31 cellular contexts compared by ENCODE assay signal in genomic region chr2:228103379-228103778, GRCh38.
"Had no signal": no experiment of that assay in that cellular context is flagged by ENCODE, and none has a peak within 500 bp of the region (broad histone marks: within the 10 kb centered on the region; RNA-seq: fewer than 3 reads in every experiment).

No MANE protein-coding gene starts in this region.

- H3K9me3 Mint-ChIP-seq: type B pancreatic cell had no signal

- H3K9me3 ChIP-seq: gastrocnemius medialis, pancreas, prostate gland, vagina had no signal

- H3K4me3 ChIP-seq: gastrocnemius medialis, pancreas, prostate gland, sigmoid colon, vagina had no signal

- DNase-seq: activated CD4-positive, alpha-beta T cell treated with anti-CD3 and anti-CD28 coated beads, Interleukin-2, amount 10 ng/mL, durations not matched to agents 7 days and 5 days; activated gamma-delta T cell treated with Interleukin-2 at 50 U/mL for 16 hours; activated naive CD8-positive, alpha-beta T cell treated with anti-CD3 and anti-CD28 coated beads, Interleukin-2, amount 50 U/mL, for 24 hours; activated T-cell treated with anti-CD3 and anti-CD28 coated beads, Interleukin-2, amount 50 U/mL, for 4 hours; amygdala; caudate nucleus; cortex of kidney; effector memory CD8-positive, alpha-beta T cell; erythroblast; gastrocnemius medialis; hippocampal formation; left cardiac atrium; naive B cell; nephron progenitor cell; pancreas; retina; sigmoid colon; small intestine; stimulated activated CD4-positive, alpha-beta T cell treated with anti-CD3 and anti-CD28 coated beads, Interleukin-4, amount 100 ng/mL, for 24 hours; T-helper 9 cell had no signal

- ATAC-seq: activated CD4-positive, CD25-positive, alpha-beta regulatory T cell treated with anti-CD3 and anti-CD28 coated beads, Interleukin-2, amount 50 U/mL, for 24 hours; activated CD8-positive, alpha-beta T cell treated with anti-CD3 and anti-CD28 coated beads for 36 hours; activated T-cell treated with anti-CD3 and anti-CD28 coated beads, Interleukin-2, amount 50 U/mL, for 4 hours; effector memory CD8-positive, alpha-beta T cell; gastrocnemius medialis; left cardiac atrium; pancreas; stimulated activated effector memory CD8-positive, alpha-beta T cell treated with anti-CD3 and anti-CD28 coated beads, Interleukin-12 subunit alpha, Interleukin-12 subunit beta, amount 100 ng/mL, for 72 hours had no signal

- H3K36me3 ChIP-seq: gastrocnemius medialis, pancreas, prostate gland, sigmoid colon, vagina had no signal

- H3K27ac ChIP-seq: gastrocnemius medialis, pancreas, prostate gland, sigmoid colon, vagina, VCaP had no signal

- H3K27ac Mint-ChIP-seq: activated CD4-positive, alpha-beta T cell treated with anti-CD3 and anti-CD28 coated beads, Interleukin-2, amount 10 ng/mL, durations not matched to agents 7 days and 5 days; activated CD8-positive, alpha-beta T cell treated with anti-CD3 and anti-CD28 coated beads for 36 hours; activated naive CD4-positive, alpha-beta T cell treated with anti-CD3 and anti-CD28 coated beads, Interleukin-2, amount 50 U/mL, for 24 hours; activated naive CD8-positive, alpha-beta T cell treated with anti-CD3 and anti-CD28 coated beads, Interleukin-2, amount 50 U/mL, for 24 hours; activated T-helper 17 cell treated with anti-CD3 and anti-CD28 coated beads, Interleukin-2, amount 50 U/mL, for 72 hours; effector memory CD8-positive, alpha-beta T cell; mesothelial cell of epicardium; naive B cell; nephron progenitor cell; stimulated activated effector memory CD8-positive, alpha-beta T cell treated with anti-CD3 and anti-CD28 coated beads, Interleukin-12 subunit alpha, Interleukin-12 subunit beta, amount 100 ng/mL, for 72 hours; stimulated activated naive CD8-positive, alpha-beta T cell treated with anti-CD3 and anti-CD28 coated beads, Interleukin-15, Interleukin-2, amounts not matched to agents 100 ng/mL and 50 ng/mL, for 24 hours; type B pancreatic cell had no signal

- H3K4me1 Mint-ChIP-seq: activated CD4-positive, alpha-beta T cell treated with anti-CD3 and anti-CD28 coated beads, Interleukin-2, amount 10 ng/mL, durations not matched to agents 7 days and 5 days; activated naive CD4-positive, alpha-beta T cell treated with anti-CD3 and anti-CD28 coated beads, Interleukin-2, amount 50 U/mL, for 24 hours; activated naive CD8-positive, alpha-beta T cell treated with anti-CD3 and anti-CD28 coated beads, Interleukin-2, amount 50 U/mL, for 24 hours; activated T-helper 17 cell treated with anti-CD3 and anti-CD28 coated beads, Interleukin-2, amount 50 U/mL, for 72 hours; mesothelial cell of epicardium; naive B cell; nephron progenitor cell; stimulated activated effector memory CD8-positive, alpha-beta T cell treated with anti-CD3 and anti-CD28 coated beads, Interleukin-12 subunit alpha, Interleukin-12 subunit beta, amount 100 ng/mL, for 72 hours had no signal

- H3K27me3 ChIP-seq: gastrocnemius medialis, pancreas, sigmoid colon, vagina had no signal

- H3K4me1 ChIP-seq: gastrocnemius medialis, pancreas, prostate gland, sigmoid colon, vagina had no signal

- H3K4me3 Mint-ChIP-seq: activated CD4-positive, alpha-beta T cell treated with anti-CD3 and anti-CD28 coated beads, Interleukin-2, amount 10 ng/mL, durations not matched to agents 7 days and 5 days; activated CD8-positive, alpha-beta T cell treated with anti-CD3 and anti-CD28 coated beads for 36 hours; activated naive CD4-positive, alpha-beta T cell treated with anti-CD3 and anti-CD28 coated beads, Interleukin-2, amount 50 U/mL, for 24 hours; activated naive CD8-positive, alpha-beta T cell treated with anti-CD3 and anti-CD28 coated beads, Interleukin-2, amount 50 U/mL, for 24 hours; activated T-cell treated with anti-CD3 and anti-CD28 coated beads, Interleukin-2, amount 50 U/mL, for 4 hours; activated T-helper 17 cell treated with anti-CD3 and anti-CD28 coated beads, Interleukin-2, amount 50 U/mL, for 72 hours; effector memory CD8-positive, alpha-beta T cell; mesothelial cell of epicardium; naive B cell; nephron progenitor cell; stimulated activated effector memory CD8-positive, alpha-beta T cell treated with anti-CD3 and anti-CD28 coated beads, Interleukin-12 subunit alpha, Interleukin-12 subunit beta, amount 100 ng/mL, for 72 hours; stimulated activated naive CD8-positive, alpha-beta T cell treated with anti-CD3 and anti-CD28 coated beads, Interleukin-15, Interleukin-2, amounts not matched to agents 100 ng/mL and 50 ng/mL, for 24 hours; type B pancreatic cell had no signal

- H3K27me3 Mint-ChIP-seq: activated CD4-positive, alpha-beta T cell treated with anti-CD3 and anti-CD28 coated beads, Interleukin-2, amount 10 ng/mL, durations not matched to agents 7 days and 5 days; activated CD8-positive, alpha-beta T cell treated with anti-CD3 and anti-CD28 coated beads for 36 hours; activated naive CD8-positive, alpha-beta T cell treated with anti-CD3 and anti-CD28 coated beads, Interleukin-2, amount 50 U/mL, for 24 hours; effector memory CD8-positive, alpha-beta T cell; naive B cell; stimulated activated naive CD8-positive, alpha-beta T cell treated with anti-CD3 and anti-CD28 coated beads, Interleukin-15, Interleukin-2, amounts not matched to agents 100 ng/mL and 50 ng/mL, for 24 hours; type B pancreatic cell had no signal

- H3K36me3 Mint-ChIP-seq: activated naive CD4-positive, alpha-beta T cell treated with anti-CD3 and anti-CD28 coated beads, Interleukin-2, amount 50 U/mL, for 24 hours; mesothelial cell of epicardium; naive B cell; stimulated activated effector memory CD8-positive, alpha-beta T cell treated with anti-CD3 and anti-CD28 coated beads, Interleukin-12 subunit alpha, Interleukin-12 subunit beta, amount 100 ng/mL, for 72 hours; type B pancreatic cell had no signal
